ENCODE assay signal across 1 cellular context in genomic region chr11:130819561-130819960, GRCh38.
TF ChIP-seq lines count a peak whose summit lies in the region.

No MANE protein-coding gene starts in this region.

TF ChIP-seq in SK-N-SH treated with all-trans-retinoic acid at 6 μM for 48 hours, 23 proteins besides CTCF, POLR2A, EP300 and RAD21 (continued from another document):
- no peak for TF ChIP-seq PPARA (CRISPR knock-in tag; IDR thresholded peaks at IDR 0.05; ENCODE audit: borderline replicate concordance)
- TF ChIP-seq CREB5 (CRISPR knock-in tag; IDR thresholded peaks at IDR 0.05; ENCODE audit: low read depth) = no peak
- TF ChIP-seq GLIS3 (CRISPR knock-in tag; IDR thresholded peaks at IDR 0.05) = no peak
